Comparison of ENCODE assay signal across 8 cellular contexts in genomic region chr18:2970762-2971659, GRCh38. TPM values are rescaled to one million over a fixed set of nuclear protein-coding genes. Genes with fewer than 3 reads are reported as not detected.
A peak's percentile ranks its signal among the peaks of the same experiment; 100 is the strongest.
DNase-seq lines count a peak whose midpoint lies in the region; ATAC-seq and TF ChIP-seq lines count a peak whose summit lies in the region.

No MANE protein-coding gene starts in this region.

- peak overlapping the region; percentile 75 to 88 for H3K4me3 Mint-ChIP-seq in effector memory CD8-positive, alpha-beta T cell

- H3K27ac ChIP-seq in gastrocnemius medialis: peak overlapping the region in 3 of 4 donors; percentile 29 to 51 (median 46)

- TF ChIP-seq CTCF in gastrocnemius medialis (IDR thresholded peaks at IDR 0.05 in 4 of 5, conservative IDR thresholded peaks at IDR 0.05 in 1 of 5): no peak

- DNase-seq in SKM-1 treated with dmso at 0.1 percent for 144 hours (lab: John Stamatoyannopoulos, UW; ENCODE audit: unreplicated experiment): peak; percentile 93
- peak in 1 of 3 experiments; percentile 40 for DNase-seq in effector memory CD8-positive, alpha-beta T cell
- no peak for DNase-seq in gastrocnemius medialis
- no peak for DNase-seq in A172 (ENCODE audit: low spot score)
- DNase-seq in HCEC 1CT: no peak
- no peak for DNase-seq in AG20443 (ENCODE audit: low spot score)

- no peaks in the 10 kb centered on the region for H3K9me3 Mint-ChIP-seq in effector memory CD8-positive, alpha-beta T cell

- peaks cover 72 to 78% of the 10 kb centered on the region in 2 donors for H3K4me1 Mint-ChIP-seq in effector memory CD8-positive, alpha-beta T cell (ENCODE audit: low read depth in 2 of 2)

- intact Hi-C loops in gastrocnemius medialis (cut with DNase I; ENCODE audit: low total_unique reads): no loop called here

- ATAC-seq in GM18511 (IDR thresholded peaks at IDR 0.05; ENCODE audit: unreplicated experiment): peak; percentile 44
- ATAC-seq in effector memory CD8-positive, alpha-beta T cell (replicated peaks): peak; percentile 54
- ATAC-seq in gastrocnemius medialis: peak; percentile 35 to 64
- ATAC-seq in GM18517 (IDR thresholded peaks at IDR 0.05; ENCODE audit: unreplicated experiment): no peak

- no peak overlapping the region for H3K4me3 ChIP-seq in gastrocnemius medialis

- TF ChIP-seq POLR2A in gastrocnemius medialis (IDR thresholded peaks at IDR 0.05): peak in 1 of 2 donors; percentile 8

- H3K27me3 ChIP-seq in gastrocnemius medialis: no peaks in the 10 kb centered on the region

- no peaks in the 10 kb centered on the region for H3K9me3 ChIP-seq in gastrocnemius medialis

- H3K27ac Mint-ChIP-seq in effector memory CD8-positive, alpha-beta T cell: peak overlapping the region; percentile 93 to 99

- in situ Hi-C loops in gastrocnemius medialis (cut with MboI; ENCODE audit: low sequenced_read_pairs in 4 of 4): no loop called here

- H3K4me1 ChIP-seq in gastrocnemius medialis: peaks cover 16 to 43% of the 10 kb centered on the region in 2 donors

- no peaks in the 10 kb centered on the region for H3K27me3 Mint-ChIP-seq in effector memory CD8-positive, alpha-beta T cell

- peaks cover 39% of the 10 kb centered on the region for H3K36me3 Mint-ChIP-seq in effector memory CD8-positive, alpha-beta T cell (ENCODE audit: insufficient read depth)

- H3K36me3 ChIP-seq in gastrocnemius medialis: no peaks in the 10 kb centered on the region

RNA-seq across cellular contexts. Expression of gene LPIN2, which starts 41.9 kb away (rescaled TPM):
- 1 to 10 TPM; 4.9 to 9.1 (median 8.2) TPM for total RNA-seq in gastrocnemius medialis
- total RNA-seq in A172 (2014; rRNA removed; shearing (Covaris generic)): 22.4 and 26.1 TPM in 2 replicates
